In genomic region chr7:16792299-16792698, GRCh38 we compare ENCODE assay signal across 29 cellular contexts. TPM values are rescaled to one million over a fixed set of nuclear protein-coding genes. Genes with fewer than 3 reads are reported as not detected.
"Had no signal": no experiment of that assay in that cellular context is flagged by ENCODE, and none has a peak within 500 bp of the region (broad histone marks: within the 10 kb centered on the region; RNA-seq: fewer than 3 reads in every experiment).

No MANE protein-coding gene starts in this region.

- H3K27ac Mint-ChIP-seq: dendritic cell treated with granulocyte-macrophage colony-stimulating factor and Interleukin-4, amounts not matched to agents 40 ng/mL and 50 ng/mL, for 4 days; immature natural killer cell; memory B cell; natural killer cell had no signal

- H3K4me3 Mint-ChIP-seq: dendritic cell treated with granulocyte-macrophage colony-stimulating factor and Interleukin-4, amounts not matched to agents 40 ng/mL and 50 ng/mL, for 4 days; immature natural killer cell; memory B cell; natural killer cell had no signal

- H3K36me3 ChIP-seq: colonic mucosa, esophagus muscularis mucosa, gastroesophageal sphincter, ovary, thyroid gland had no signal

- H3K9me3 Mint-ChIP-seq: dendritic cell treated with granulocyte-macrophage colony-stimulating factor and Interleukin-4, amounts not matched to agents 40 ng/mL and 50 ng/mL, for 4 days; immature natural killer cell; memory B cell; natural killer cell had no signal

- H3K36me3 Mint-ChIP-seq: immature natural killer cell, natural killer cell had no signal

- H3K27me3 Mint-ChIP-seq: dendritic cell treated with granulocyte-macrophage colony-stimulating factor and Interleukin-4, amounts not matched to agents 40 ng/mL and 50 ng/mL, for 4 days; memory B cell had no signal

- H3K27ac ChIP-seq: colonic mucosa, esophagus muscularis mucosa, foreskin keratinocyte, gastroesophageal sphincter, ovary, psoas muscle, skin epidermis, spleen, stomach, thyroid gland had no signal

- H3K27me3 ChIP-seq: colonic mucosa, esophagus muscularis mucosa, foreskin keratinocyte, gastroesophageal sphincter, ovary, spleen, stomach, thyroid gland had no signal

- DNase-seq: colonic mucosa; effector memory CD4-positive, alpha-beta T cell; foreskin keratinocyte; hypothalamus; immature natural killer cell; islet precursor cell; kidney glomerular epithelial cell; natural killer cell; occipital lobe; ovary; posterior cingulate gyrus; psoas muscle; right cardiac atrium; spleen; stimulated activated CD4-positive, alpha-beta T cell treated with anti-CD3 and anti-CD28 coated beads, Interleukin-4, amount 100 ng/mL, for 4 hours; stimulated activated naive CD4-positive, alpha-beta T cell treated with Interleukin-2 at 50 U/mL for 16 hours; stomach; thyroid gland had no signal

- H3K4me1 ChIP-seq: colonic mucosa, esophagus muscularis mucosa, foreskin keratinocyte, gastroesophageal sphincter, psoas muscle, spleen, stomach, thyroid gland had no signal

- H3K4me1 Mint-ChIP-seq: immature natural killer cell, memory B cell, natural killer cell had no signal

- H3K4me3 ChIP-seq: colonic mucosa, esophagus muscularis mucosa, gastroesophageal sphincter, lung, ovary, psoas muscle, skin epidermis, spleen, stomach, thyroid gland had no signal

- H3K9me3 ChIP-seq: colonic mucosa, esophagus muscularis mucosa, gastroesophageal sphincter, ovary, psoas muscle, spleen, stomach, thyroid gland had no signal

- ATAC-seq: gastroesophageal sphincter, natural killer cell, psoas muscle, right cardiac atrium had no signal

RNA-seq across cellular contexts. Expression of gene AGR2, which starts 12.5 kb away (rescaled TPM):
- total RNA-seq: endothelial cell of umbilical vein, esophagus muscularis mucosa, fibroblast of lung, mononuclear cell, natural killer cell, psoas muscle, right cardiac atrium, spleen, subcutaneous adipose tissue had no signal
- polyA plus RNA-seq: endothelial cell of umbilical vein, fibroblast of lung, immature natural killer cell, neural cell had no signal
